ENCODE assay signal across 17 cellular contexts in genomic region chr13:95258619-95259194, GRCh38. TPM values are rescaled to one million over a fixed set of nuclear protein-coding genes. Genes with fewer than 3 reads are reported as not detected.
DNase-seq lines count a peak whose midpoint lies in the region; ATAC-seq, FAIRE-seq and TF ChIP-seq lines count a peak whose summit lies in the region.
"Had no signal": no experiment of that assay in that cellular context is flagged by ENCODE, and none has a peak within 500 bp of the region (broad histone marks: within the 10 kb centered on the region; RNA-seq: fewer than 3 reads in every experiment).

No MANE protein-coding gene starts in this region.

- peaks cover 2% of the 10 kb centered on the region for H3K9me3 Mint-ChIP-seq in astrocyte (ENCODE audit: unreplicated experiment)
- H3K9me3 Mint-ChIP-seq: H9, IgD-negative memory B cell had no signal

- H4K20me1 ChIP-seq in astrocyte (ENCODE audit: insufficient read depth, low read length), result peaks cover 5% of the 10 kb centered on the region

- H3K4me3 ChIP-seq in AG10803 (ENCODE audit: low read length) (no peak overlapping the region), astrocyte (ENCODE audit: insufficient read depth, low read depth, low read length) (no peak overlapping the region), SJCRH30 (no peak overlapping the region)
- H3K4me3 ChIP-seq: gastrocnemius medialis, skin epidermis had no signal

- no peaks in the 10 kb centered on the region for H3K27me3 ChIP-seq in astrocyte (ENCODE audit: insufficient read depth, low read length)
- no peaks in the 10 kb centered on the region for H3K27me3 ChIP-seq in SJCRH30
- H3K27me3 ChIP-seq: gastrocnemius medialis had no signal

- TF ChIP-seq CTCF in AG10803 (conservative IDR thresholded peaks at IDR 0.05; ENCODE audit: low read length), result no peak
- no peak for TF ChIP-seq CTCF in astrocyte (IDR thresholded peaks at IDR 0.05; ENCODE audit: insufficient read depth, low read depth, low read length)

- H3K27ac Mint-ChIP-seq in astrocyte (ENCODE audit: unreplicated experiment), result peak overlapping the region; percentile 9
- H3K27ac Mint-ChIP-seq: H9 had no signal

- DNase-seq in AG10803 (ENCODE audit: low read depth), result peak; percentile 20
- DNase-seq in astrocyte (ENCODE audit: low read depth), result no peak
- no peak for DNase-seq in COR-L47 (lab: John Stamatoyannopoulos, UW)
- no peak for DNase-seq in caudate nucleus (lab: John Stamatoyannopoulos, UW)
- no peak for DNase-seq in SJCRH30
- DNase-seq: activated T-cell treated with anti-CD3 and anti-CD28 coated beads, Interleukin-2, amount 50 U/mL, for 48 hours; gastrocnemius medialis; H9; left ventricle myocardium superior; NCI-H1694; trophoblast cell had no signal

- FAIRE-seq in astrocyte (lab: Jason Lieb, UNC), result no peak

- H3K36me3 Mint-ChIP-seq in astrocyte (ENCODE audit: low read depth, unreplicated experiment), result peaks cover 6% of the 10 kb centered on the region

- H2AFZ ChIP-seq in astrocyte (ENCODE audit: low read depth, low read length), result no peak overlapping the region

- peak; percentile 38 for ATAC-seq in GM19455 (IDR thresholded peaks at IDR 0.05; ENCODE audit: unreplicated experiment)
- peak; percentile 55 for ATAC-seq in HG02981 (IDR thresholded peaks at IDR 0.05; ENCODE audit: unreplicated experiment)
- ATAC-seq in HG03565 (IDR thresholded peaks at IDR 0.05; ENCODE audit: unreplicated experiment), result no peak
- ATAC-seq: activated CD4-positive, CD25-positive, alpha-beta regulatory T cell treated with anti-CD3 and anti-CD28 coated beads, Interleukin-2, amount 50 U/mL, for 24 hours; gastrocnemius medialis; left ventricle myocardium superior had no signal

- H3K36me3 ChIP-seq in astrocyte (ENCODE audit: insufficient read depth, low read length) (no peaks in the 10 kb centered on the region), SJCRH30 (no peaks in the 10 kb centered on the region)
- H3K36me3 ChIP-seq: gastrocnemius medialis had no signal

- no peak overlapping the region for H3K4me3 Mint-ChIP-seq in astrocyte (ENCODE audit: unreplicated experiment)
- H3K4me3 Mint-ChIP-seq: H9 had no signal

- no peaks in the 10 kb centered on the region for H3K27me3 Mint-ChIP-seq in astrocyte (ENCODE audit: low read depth, unreplicated experiment)
- H3K27me3 Mint-ChIP-seq: IgD-negative memory B cell had no signal

- peaks cover 33% of the 10 kb centered on the region for H3K4me1 Mint-ChIP-seq in astrocyte (ENCODE audit: low read depth, unreplicated experiment)
- H3K4me1 Mint-ChIP-seq: H9 had no signal

- no peak overlapping the region for H3K4me2 ChIP-seq in astrocyte (ENCODE audit: low read length)

- H3K79me2 ChIP-seq in astrocyte (ENCODE audit: insufficient read depth, low read length), result no peaks in the 10 kb centered on the region

- H3K4me1 ChIP-seq in astrocyte (ENCODE audit: insufficient read depth, low read length), result peaks cover 23% of the 10 kb centered on the region
- H3K4me1 ChIP-seq in SJCRH30, result peaks cover 28% of the 10 kb centered on the region

- H3K9me3 ChIP-seq in astrocyte (ENCODE audit: insufficient read depth, low read depth, low read length) (no peaks in the 10 kb centered on the region), SJCRH30 (replicated peaks) (no peaks in the 10 kb centered on the region)
- H3K9me3 ChIP-seq: gastrocnemius medialis had no signal

- no peak overlapping the region for H3K9ac ChIP-seq in astrocyte (ENCODE audit: low read length)

- H3K27ac ChIP-seq in astrocyte (ENCODE audit: low read depth, low read length) (no peak overlapping the region), caudate nucleus (ENCODE audit: low read depth, low read length) (no peak overlapping the region), SJCRH30 (no peak overlapping the region)
- H3K27ac ChIP-seq: gastrocnemius medialis, skin epidermis had no signal

RNA-seq across cellular contexts. Expression of gene ABCC4, which starts 42.5 kb away (rescaled TPM):
- total RNA-seq in astrocyte, result 14.2 and 15.6 TPM in 2 replicates
- total RNA-seq in SJCRH30 (2014; rRNA removed; shearing (Covaris generic)), result 24.1 and 25.7 TPM in 2 replicates
